ENCODE assay signal across 12 cellular contexts in the genomic region with DNA sequence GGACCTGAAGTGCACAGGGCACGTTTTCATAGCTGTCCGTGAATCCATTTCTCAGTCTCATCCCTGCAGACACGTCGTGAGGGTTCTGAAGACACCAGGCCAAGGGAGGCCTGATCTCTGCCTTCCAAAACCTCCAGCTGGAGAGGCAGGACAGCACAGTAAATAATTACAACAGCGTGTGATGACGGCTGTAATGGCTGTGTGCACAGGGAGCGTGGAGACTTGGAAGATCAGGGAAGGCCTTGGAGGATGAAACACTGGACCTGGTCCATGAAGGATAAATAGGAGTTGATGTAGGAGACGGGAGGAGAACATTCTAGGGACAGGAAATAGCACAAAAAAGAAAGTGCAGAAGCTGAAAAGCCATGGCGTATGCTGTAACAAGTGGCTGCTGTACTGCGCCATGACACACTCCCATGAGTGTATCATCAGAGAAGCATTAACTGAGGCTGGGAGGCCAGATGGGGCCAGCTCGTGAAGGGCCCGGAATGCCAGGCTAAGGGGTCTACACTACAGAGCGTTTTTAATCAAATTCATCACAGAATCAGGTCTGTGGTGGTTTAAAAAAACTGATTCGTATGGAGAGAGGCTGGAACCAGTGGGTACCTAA.
A peak's percentile ranks its signal among the peaks of the same experiment; 100 is the strongest.
DNase-seq lines count a peak whose midpoint lies in the region; ATAC-seq and TF ChIP-seq lines count a peak whose summit lies in the region.
"Had no signal": no experiment of that assay in that cellular context is flagged by ENCODE, and none has a peak within 500 bp of the region (broad histone marks: within the 10 kb centered on the region; RNA-seq: fewer than 3 reads in every experiment).

No MANE protein-coding gene starts in this region.

- ATAC-seq in left lobe of liver, result no peak
- no peak for ATAC-seq in activated CD8-positive, alpha-beta T cell treated with anti-CD3 and anti-CD28 coated beads, Interleukin-2, amount 10 ng/mL, durations not matched to agents 7 days and 5 days
- ATAC-seq: GM23338, HCT116 had no signal

- peaks cover 0 to 2% (median 0%) of the 10 kb centered on the region in 5 experiments for H3K9me3 Mint-ChIP-seq in brain
- H3K9me3 Mint-ChIP-seq in activated CD8-positive, alpha-beta T cell treated with anti-CD3 and anti-CD28 coated beads, Interleukin-2, amount 10 ng/mL, durations not matched to agents 7 days and 5 days (ENCODE audit: insufficient read depth), result no peaks in the 10 kb centered on the region
- H3K9me3 Mint-ChIP-seq: GM23338 had no signal

- H3K4me3 ChIP-seq in dorsolateral prefrontal cortex, result no peak overlapping the region
- H3K4me3 ChIP-seq: GM23338 had no signal

- peaks cover 87% of the 10 kb centered on the region for H3K4me1 Mint-ChIP-seq in brain
- no peaks in the 10 kb centered on the region for H3K4me1 Mint-ChIP-seq in activated CD8-positive, alpha-beta T cell treated with anti-CD3 and anti-CD28 coated beads, Interleukin-2, amount 10 ng/mL, durations not matched to agents 7 days and 5 days (ENCODE audit: low read depth)

- H3K27ac Mint-ChIP-seq in brain, result peak overlapping the region in 4 of 5 experiments; percentile 8 to 88 (median 70)
- H3K27ac Mint-ChIP-seq in activated CD8-positive, alpha-beta T cell treated with anti-CD3 and anti-CD28 coated beads, Interleukin-2, amount 10 ng/mL, durations not matched to agents 7 days and 5 days, result no peak overlapping the region
- H3K27ac Mint-ChIP-seq: GM23338 had no signal

- TF ChIP-seq CTCF in brain (conservative IDR thresholded peaks at IDR 0.05) (no peak), dorsolateral prefrontal cortex (IDR thresholded peaks at IDR 0.05 in 54 of 56, conservative IDR thresholded peaks at IDR 0.05 in 2 of 56; ENCODE audit: low read depth in 1 of 56, partially characterized antibody in 56 of 56) (no peak)

- peaks cover 18% of the 10 kb centered on the region for H3K36me3 Mint-ChIP-seq in brain
- no peaks in the 10 kb centered on the region for H3K36me3 Mint-ChIP-seq in activated CD8-positive, alpha-beta T cell treated with anti-CD3 and anti-CD28 coated beads, Interleukin-2, amount 10 ng/mL, durations not matched to agents 7 days and 5 days (ENCODE audit: low read depth)

- intact Hi-C loops in dorsolateral prefrontal cortex (cut with DNase I), result no loop called here

- DNase-seq in dorsolateral prefrontal cortex, result peak in 3 of 10 donors; percentile 8 to 27 (median 24)
- peak; percentile 18 for DNase-seq in left lobe of liver (ENCODE audit: low spot score)
- DNase-seq in activated CD8-positive, alpha-beta T cell treated with anti-CD3 and anti-CD28 coated beads, Interleukin-2, amount 10 ng/mL, durations not matched to agents 7 days and 5 days, result no peak
- no peak for DNase-seq in COR-L47 (lab: John Stamatoyannopoulos, UW)
- DNase-seq in pons (ENCODE audit: low spot score), result no peak
- DNase-seq: NCI-H187, NCI-H345 had no signal

- H3K27me3 ChIP-seq in dorsolateral prefrontal cortex, result no peaks in the 10 kb centered on the region

- no peak overlapping the region for H3K4me3 Mint-ChIP-seq in brain
- H3K4me3 Mint-ChIP-seq in activated CD8-positive, alpha-beta T cell treated with anti-CD3 and anti-CD28 coated beads, Interleukin-2, amount 10 ng/mL, durations not matched to agents 7 days and 5 days, result no peak overlapping the region
- H3K4me3 Mint-ChIP-seq: GM23338 had no signal

- H3K27me3 Mint-ChIP-seq in brain, result peaks cover 5% of the 10 kb centered on the region
- H3K27me3 Mint-ChIP-seq in activated CD8-positive, alpha-beta T cell treated with anti-CD3 and anti-CD28 coated beads, Interleukin-2, amount 10 ng/mL, durations not matched to agents 7 days and 5 days (ENCODE audit: low read depth), result no peaks in the 10 kb centered on the region

- peak overlapping the region in 31 of 59 donors; percentile 2 to 75 (median 50) for H3K27ac ChIP-seq in dorsolateral prefrontal cortex
- H3K27ac ChIP-seq in temporal lobe (ENCODE audit: low read depth, low read length), result peak overlapping the region; percentile 9
- H3K27ac ChIP-seq: C4-2B had no signal

- CTCF ChIA-PET in activated CD8-positive, alpha-beta T cell treated with anti-CD3 and anti-CD28 coated beads, Interleukin-2, amount 10 ng/mL, durations not matched to agents 7 days and 5 days (lab: Charles Lee), result no interaction called here

- POLR2A ChIA-PET in activated CD8-positive, alpha-beta T cell treated with anti-CD3 and anti-CD28 coated beads, Interleukin-2, amount 10 ng/mL, durations not matched to agents 7 days and 5 days (lab: Charles Lee), result no interaction called here
